ENCODE assay signal across 1 cellular context in genomic region chr11:122524532-122524882, GRCh38.
TF ChIP-seq lines count a peak whose summit lies in the region.

No MANE protein-coding gene starts in this region.

TF ChIP-seq in GM23338, 12 proteins besides CTCF, POLR2A, EP300 and RAD21:
- peak; percentile 57 for TF ChIP-seq ZNF462 (CRISPR knock-in tag; IDR thresholded peaks at IDR 0.05)
- TF ChIP-seq ZNF114 (CRISPR knock-in tag; IDR thresholded peaks at IDR 0.05): no peak
- TF ChIP-seq POLR2AphosphoS5 (IDR thresholded peaks at IDR 0.05; ENCODE audit: low read depth): no peak
- no peak for TF ChIP-seq NANOG (IDR thresholded peaks at IDR 0.05; ENCODE audit: borderline replicate concordance)
